Comparison of ENCODE assay signal across 8 cellular contexts in the genomic region with DNA sequence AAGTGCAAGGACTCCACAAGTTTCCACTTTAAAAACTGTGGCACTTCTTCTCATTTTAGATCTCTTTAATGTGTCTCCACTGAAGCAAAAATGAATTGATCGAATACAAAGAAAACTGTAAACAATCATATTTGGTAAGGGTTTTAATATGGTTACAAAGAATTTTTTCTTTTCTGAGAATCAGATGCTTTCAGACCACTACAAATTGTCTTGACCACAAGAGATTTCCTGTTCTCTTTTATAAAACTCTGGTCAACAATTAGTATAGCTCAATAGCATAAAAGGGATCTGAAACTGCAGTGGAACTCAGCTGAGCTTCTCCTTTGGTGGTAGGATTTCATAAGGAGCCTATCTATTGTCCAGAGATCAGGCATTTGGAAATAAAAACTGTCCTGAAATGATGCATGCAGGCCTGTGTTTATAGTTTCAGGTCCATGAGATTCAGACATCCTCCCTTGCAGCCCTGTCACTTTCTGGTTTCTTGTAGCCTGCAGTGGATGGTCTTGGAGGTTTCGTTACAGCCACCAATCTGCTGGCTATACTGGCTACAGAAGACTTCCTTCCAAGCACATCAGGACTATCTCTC.
DNase-seq lines count a peak whose midpoint lies in the region; ATAC-seq and TF ChIP-seq lines count a peak whose summit lies in the region.

No MANE protein-coding gene starts in this region.

- peaks cover 0 to 22% (median 8%) of the 10 kb centered on the region in 4 donors for H3K4me1 ChIP-seq in tibial nerve

- no peak for TF ChIP-seq POLR2A in tibial nerve (IDR thresholded peaks at IDR 0.05)

- peak overlapping the region in 3 of 4 donors; percentile 17 to 48 (median 44) for H3K27ac ChIP-seq in tibial nerve

- H3K9me3 Mint-ChIP-seq in CD14-positive monocyte, result peaks cover 0 to 3% (median 0%) of the 10 kb centered on the region in 7 donors
- no peaks in the 10 kb centered on the region for H3K9me3 Mint-ChIP-seq in activated naive CD8-positive, alpha-beta T cell treated with anti-CD3 and anti-CD28 coated beads, Interleukin-2, amount 50 U/mL, for 24 hours

- no peaks in the 10 kb centered on the region for H3K27me3 ChIP-seq in tibial nerve

- H3K36me3 ChIP-seq in tibial nerve, result no peaks in the 10 kb centered on the region

- DNase-seq in CD14-positive monocyte (ENCODE audit: low spot score) (peak; percentile 50), tibial nerve (ENCODE audit: low spot score in 2 of 2) (no peak), DMS153 treated with DMSO at 0.1 percent for 48 hours (lab: John Stamatoyannopoulos, UW; ENCODE audit: unreplicated experiment) (no peak), occipital lobe (lab: John Stamatoyannopoulos, UW) (no peak)
- DNase-seq in activated naive CD8-positive, alpha-beta T cell treated with anti-CD3 and anti-CD28 coated beads, Interleukin-2, amount 50 U/mL, for 24 hours, result no peak
- DNase-seq in activated effector memory CD4-positive, alpha-beta T cell treated with anti-CD3 and anti-CD28 coated beads, Interleukin-2, amount 50 U/mL, for 16 hours, result no peak

- TF ChIP-seq CTCF in CD14-positive monocyte (IDR thresholded peaks at IDR 0.05) (no peak), tibial nerve (IDR thresholded peaks at IDR 0.05) (no peak)

- H3K4me1 Mint-ChIP-seq in CD14-positive monocyte, result peaks cover 52% of the 10 kb centered on the region
- peaks cover 58% of the 10 kb centered on the region for H3K4me1 Mint-ChIP-seq in activated naive CD8-positive, alpha-beta T cell treated with anti-CD3 and anti-CD28 coated beads, Interleukin-2, amount 50 U/mL, for 24 hours

- ATAC-seq in GM19397 (IDR thresholded peaks at IDR 0.05; ENCODE audit: unreplicated experiment) (peak; percentile 54), HG03432 (IDR thresholded peaks at IDR 0.05; ENCODE audit: unreplicated experiment) (peak; percentile 70)
- ATAC-seq in activated naive CD8-positive, alpha-beta T cell treated with anti-CD3 and anti-CD28 coated beads, Interleukin-2, amount 50 U/mL, for 24 hours, result no peak

- WGBS in tibial nerve, 2 donors, result 44 to 46% methylated on average over 2 of the region's 2 CpGs

- peaks cover 15 to 26% of the 10 kb centered on the region in 2 donors for H3K36me3 Mint-ChIP-seq in CD14-positive monocyte
- H3K36me3 Mint-ChIP-seq in activated naive CD8-positive, alpha-beta T cell treated with anti-CD3 and anti-CD28 coated beads, Interleukin-2, amount 50 U/mL, for 24 hours (ENCODE audit: low read depth), result peaks cover 37% of the 10 kb centered on the region

- TF ChIP-seq EP300 in tibial nerve (IDR thresholded peaks at IDR 0.05), result peak in 1 of 2 donors; percentile 59

- no peaks in the 10 kb centered on the region for H3K9me3 ChIP-seq in tibial nerve

- peak overlapping the region in 1 of 2 donors; percentile 13 for H3K4me3 Mint-ChIP-seq in CD14-positive monocyte
- H3K4me3 Mint-ChIP-seq in activated naive CD8-positive, alpha-beta T cell treated with anti-CD3 and anti-CD28 coated beads, Interleukin-2, amount 50 U/mL, for 24 hours, result peak overlapping the region; percentile 19

- peak overlapping the region; percentile 83 to 94 (median 94) for H3K27ac Mint-ChIP-seq in CD14-positive monocyte
- peak overlapping the region; percentile 94 for H3K27ac Mint-ChIP-seq in activated naive CD8-positive, alpha-beta T cell treated with anti-CD3 and anti-CD28 coated beads, Interleukin-2, amount 50 U/mL, for 24 hours

- intact Hi-C loops in CD14-positive monocyte (cut with micrococcal nuclease), result loop anchor here in 1 of 2 donors (5.0 kb wide), 1 partner anchor 35 kb away; no protein-coding TSS in a partner anchor

- H3K4me3 ChIP-seq in tibial nerve, result no peak overlapping the region

- H3K27me3 Mint-ChIP-seq in CD14-positive monocyte (ENCODE audit: low read depth in 3 of 3), result peaks cover 0 to 3% (median 0%) of the 10 kb centered on the region in 3 donors
- H3K27me3 Mint-ChIP-seq in activated naive CD8-positive, alpha-beta T cell treated with anti-CD3 and anti-CD28 coated beads, Interleukin-2, amount 50 U/mL, for 24 hours, result no peaks in the 10 kb centered on the region
